Comparison of ENCODE assay signal across 26 cellular contexts in genomic region chr17:42581744-42582270, GRCh38.
"Had no signal": no experiment of that assay in that cellular context is flagged by ENCODE, and none has a peak within 500 bp of the region (broad histone marks: within the 10 kb centered on the region; RNA-seq: fewer than 3 reads in every experiment).

No MANE protein-coding gene starts in this region.

- H3K27me3 ChIP-seq: adrenal gland, body of pancreas, esophagus muscularis mucosa, foreskin keratinocyte, gastrocnemius medialis, heart left ventricle had no signal

- H3K9me3 ChIP-seq: adrenal gland, body of pancreas, esophagus muscularis mucosa, gastrocnemius medialis, heart left ventricle had no signal

- H3K27ac ChIP-seq: adrenal gland, body of pancreas, esophagus muscularis mucosa, foreskin keratinocyte, gastrocnemius medialis, heart left ventricle had no signal

- ATAC-seq: activated naive CD8-positive, alpha-beta T cell treated with anti-CD3 and anti-CD28 coated beads, Interleukin-2, amount 50 U/mL, for 24 hours; body of pancreas; effector memory CD8-positive, alpha-beta T cell; foreskin keratinocyte; gastrocnemius medialis; heart left ventricle had no signal

- H3K4me3 ChIP-seq: adrenal gland, body of pancreas, esophagus muscularis mucosa, gastrocnemius medialis, heart left ventricle had no signal

- DNase-seq: activated CD4-positive, alpha-beta memory T cell treated with anti-CD3 and anti-CD28 coated beads, Interleukin-2, amount 10 ng/mL, durations not matched to agents 7 days and 5 days; activated CD4-positive, alpha-beta T cell treated with anti-CD3 and anti-CD28 coated beads for 1 hour; activated CD4-positive, alpha-beta T cell treated with anti-CD3 and anti-CD28 coated beads for 4 hours; activated CD4-positive, alpha-beta T cell treated with anti-CD3 and anti-CD28 coated beads, Interleukin-2, amount 10 ng/mL, durations not matched to agents 7 days and 5 days; activated CD4-positive, alpha-beta T cell treated with anti-CD3 and anti-CD28 coated beads, Interleukin-2, amount 50 U/mL, for 4 hours; activated CD8-positive, alpha-beta memory T cell treated with anti-CD3 and anti-CD28 coated beads, Interleukin-2, amount 50 U/mL, for 48 hours; activated effector memory CD4-positive, alpha-beta T cell treated with anti-CD3 and anti-CD28 coated beads, Interleukin-2, amount 50 U/mL, for 16 hours; activated naive CD4-positive, alpha-beta T cell treated with anti-CD3 and anti-CD28 coated beads for 36 hours; activated naive CD8-positive, alpha-beta T cell treated with anti-CD3 and anti-CD28 coated beads for 36 hours; activated naive CD8-positive, alpha-beta T cell treated with anti-CD3 and anti-CD28 coated beads, Interleukin-2, amount 50 U/mL, for 24 hours; activated T-cell treated with anti-CD3 and anti-CD28 coated beads, Interleukin-2, amount 50 U/mL, for 48 hours; amygdala; body of pancreas; caudate nucleus; cortex of kidney; dermis blood vessel endothelial cell; effector CD4-positive, alpha-beta T cell; effector memory CD8-positive, alpha-beta T cell; erythroblast; foreskin keratinocyte; gastrocnemius medialis; glutamatergic neuron; T-helper 2 cell had no signal
